Comparison of ENCODE assay signal across 12 cellular contexts in the genomic region with DNA sequence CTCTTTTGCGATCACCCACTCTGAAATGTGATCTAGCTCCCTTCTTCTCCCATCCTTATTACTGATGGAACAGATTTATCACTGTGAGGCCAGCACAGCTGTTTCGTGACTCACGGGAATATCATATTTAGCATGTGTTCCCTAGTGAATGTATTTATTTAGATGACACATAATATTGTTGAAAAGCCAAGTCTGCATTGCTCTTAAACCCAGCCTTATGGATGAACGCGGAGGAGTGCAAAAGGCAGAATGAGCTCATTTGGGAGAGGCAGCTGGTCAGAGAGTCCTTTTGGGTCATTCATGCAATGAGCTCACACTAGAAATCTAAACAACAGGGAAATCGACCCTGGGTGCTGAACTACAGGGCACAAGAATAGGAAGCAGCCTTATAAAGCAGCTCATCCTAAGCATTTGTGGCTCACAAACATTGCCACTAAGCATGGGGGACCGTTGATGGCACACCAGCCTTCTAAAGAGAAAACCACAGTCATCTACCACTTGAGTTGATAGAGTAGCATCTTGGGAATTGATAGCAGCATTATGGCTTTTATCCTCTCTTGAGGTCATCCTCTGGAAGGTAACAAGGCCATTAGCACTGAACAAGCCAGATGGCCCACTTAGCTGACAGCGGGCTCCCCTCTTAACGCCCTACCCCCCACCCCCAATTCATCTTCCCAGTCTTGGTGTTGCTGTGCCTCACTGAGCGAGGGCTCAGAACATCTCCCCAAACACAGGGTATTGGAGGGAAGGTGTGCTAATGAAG. TPM values are rescaled to one million over a fixed set of nuclear protein-coding genes. Genes with fewer than 3 reads are reported as not detected.
DNase-seq lines count a peak whose midpoint lies in the region; TF ChIP-seq lines count a peak whose summit lies in the region.
"Had no signal": no experiment of that assay in that cellular context is flagged by ENCODE, and none has a peak within 500 bp of the region (broad histone marks: within the 10 kb centered on the region; RNA-seq: fewer than 3 reads in every experiment).

No MANE protein-coding gene starts in this region.

- CTCF ChIA-PET in AG04450 (lab: Charles Lee): interaction anchor here (1.4 kb wide), 2 partner anchors 403 to 701 kb away, joined by 3 to 4 read pairs; no protein-coding TSS in a partner anchor

- POLR2A ChIA-PET in AG04450 (lab: Yijun Ruan, JAX): interaction anchor here (0.7 to 2.0 kb wide), 6 partner anchors 12 to 448 kb away, joined by 3 to 15 read pairs (median 4); no protein-coding TSS in a partner anchor

- no peak overlapping the region for H3K4ac ChIP-seq in trophoblast cell (ENCODE audit: low read depth, low read length)

- 44% methylated on average over 10 of the region's 10 CpGs for WGBS in suprapubic skin
- no CpG with 5 or more reads among the region's 10 CpGs for WGBS in trophoblast cell (ENCODE audit: extremely low coverage, insufficient coverage, insufficient read length)

- no peak overlapping the region for H3K4me2 ChIP-seq in trophoblast cell (ENCODE audit: low read length)
- H3K4me2 ChIP-seq: KMS-11 had no signal

- no peak overlapping the region for H4K91ac ChIP-seq in trophoblast cell (ENCODE audit: low read depth, low read length)

- H3K14ac ChIP-seq in trophoblast cell (ENCODE audit: low read length): no peak overlapping the region

- no peak for TF ChIP-seq POLR2A in suprapubic skin (IDR thresholded peaks at IDR 0.05)

- TF ChIP-seq EP300 in suprapubic skin (IDR thresholded peaks at IDR 0.05): no peak

- H2BK5ac ChIP-seq in trophoblast cell (ENCODE audit: low read depth, low read length, poor library complexity): no peak overlapping the region

- no peak overlapping the region for H4K12ac ChIP-seq in trophoblast cell (ENCODE audit: low read depth, low read length)

- H3K23ac ChIP-seq in trophoblast cell (ENCODE audit: low read length): no peak overlapping the region

- no peak overlapping the region for H3K9ac ChIP-seq in trophoblast cell (ENCODE audit: low read length)
- H3K9ac ChIP-seq: KMS-11 had no signal

- no peak overlapping the region for H2BK120ac ChIP-seq in trophoblast cell (ENCODE audit: insufficient read depth, low read length, poor library complexity)

- peak; percentile 97 for DNase-seq in AG04450 (ENCODE audit: low read depth, low spot score)
- DNase-seq in NCI-H128 (lab: John Stamatoyannopoulos, UW; ENCODE audit: unreplicated experiment): peak; percentile 94
- peak; percentile 90 to 91 for DNase-seq in SHP77 (lab: John Stamatoyannopoulos, UW)
- peak; percentile 79 for DNase-seq in glomerular visceral epithelial cell (ENCODE audit: extremely low spot score)
- no peak for DNase-seq in suprapubic skin (ENCODE audit: low spot score in 2 of 2)
- no peak for DNase-seq in trophoblast cell
- DNase-seq in T-helper 1 cell: no peak
- DNase-seq in Kasumi-1 (lab: John Stamatoyannopoulos, UW): no peak
- DNase-seq: activated gamma-delta T cell; naive thymus-derived CD4-positive, alpha-beta T cell had no signal

- H3K36me3 ChIP-seq in suprapubic skin (no peaks in the 10 kb centered on the region), trophoblast cell (ENCODE audit: control insufficient read depth in 1 of 2, insufficient read depth in 2 of 2, low read length in 2 of 2) (no peaks in the 10 kb centered on the region)

- H3K27me3 ChIP-seq in AG04450 (ENCODE audit: control insufficient read depth, insufficient read depth, low read length) (peaks cover 16% of the 10 kb centered on the region), suprapubic skin (peaks cover 13% of the 10 kb centered on the region), trophoblast cell (ENCODE audit: insufficient read depth, low read length) (no peaks in the 10 kb centered on the region)

- no peak overlapping the region for H4K8ac ChIP-seq in trophoblast cell (ENCODE audit: low read depth, low read length)

- H2AFZ ChIP-seq in trophoblast cell (ENCODE audit: insufficient read depth, low read length, poor library complexity): no peak overlapping the region

- H2AK5ac ChIP-seq in trophoblast cell (ENCODE audit: low read length): no peak overlapping the region

- peaks cover 7% of the 10 kb centered on the region for H3K79me1 ChIP-seq in trophoblast cell (ENCODE audit: low read length)

- H3K9me3 ChIP-seq in AG04450 (ENCODE audit: control insufficient read depth, insufficient read depth, low read length) (peaks cover 2% of the 10 kb centered on the region; the same call in 1 of the 2 replicates), suprapubic skin (no peaks in the 10 kb centered on the region), trophoblast cell (ENCODE audit: insufficient read depth, low read depth, low read length) (peaks cover 2% of the 10 kb centered on the region)

- H3K18ac ChIP-seq in trophoblast cell (ENCODE audit: low read length): no peak overlapping the region

- H2BK12ac ChIP-seq in trophoblast cell (ENCODE audit: low read length): no peak overlapping the region

- TF ChIP-seq CTCF in AG04450 (IDR thresholded peaks at IDR 0.05; ENCODE audit: low read depth, low read length) (no peak), suprapubic skin (IDR thresholded peaks at IDR 0.05) (no peak)

- peak overlapping the region; percentile 91 for H3K27ac ChIP-seq in AG04450 (ENCODE audit: low read depth, low read length)
- no peak overlapping the region for H3K27ac ChIP-seq in suprapubic skin
- H3K27ac ChIP-seq in trophoblast cell (ENCODE audit: low read depth, low read length): no peak overlapping the region
- H3K27ac ChIP-seq: C4-2B, KMS-11 had no signal

- no peaks in the 10 kb centered on the region for H3K79me2 ChIP-seq in trophoblast cell (ENCODE audit: control insufficient read depth, insufficient read depth, low read length, poor library complexity)

- no peak overlapping the region for H3K4me3 ChIP-seq in AG04450 (ENCODE audit: low read depth, low read length)
- H3K4me3 ChIP-seq in suprapubic skin: no peak overlapping the region
- H3K4me3 ChIP-seq in trophoblast cell (ENCODE audit: low read depth, low read length): no peak overlapping the region

- H3K4me1 ChIP-seq in suprapubic skin (peaks cover 8% of the 10 kb centered on the region), trophoblast cell (ENCODE audit: control insufficient read depth in 1 of 2, insufficient read depth in 2 of 2, low read length in 2 of 2) (peaks cover 7 to 8% of the 10 kb centered on the region in 2 experiments)

RNA-seq across cellular contexts. Expression of a gene that starts 32.9 kb away (rescaled TPM):
- 2.2 and 3.3 TPM in 2 replicates for polyA plus RNA-seq in AG04450 (2011; rRNA removed)
- 7.0 and 9.5 TPM in 2 replicates for polyA minus RNA-seq in AG04450 (2011; rRNA and poly(A)+ RNA removed)
- total RNA-seq in suprapubic skin: 10 to 100 TPM in 1 of 4 donors, 1 to 10 TPM in 3; 2.5 to 12.9 (median 6.1) TPM
- polyA plus RNA-seq in trophoblast cell (2013): 24.7 and 25.7 TPM in 2 replicates

Comparison
In these comparisons a context has a peak if more than half of its experiments do, and no peak if none do; other contexts are left out.
1. DNase-seq: peak in AG04450 (single experiment), NCI-H128 (single experiment), SHP77 (2 of 2) and glomerular visceral epithelial cell (single experiment); none in suprapubic skin (0 of 2), trophoblast cell (0 of 2), T-helper 1 cell (0 of 5) and Kasumi-1 (0 of 2).